Comparison of ENCODE assay signal across 19 cellular contexts in genomic region chr17:743139-743538, GRCh38. TPM values are rescaled to one million over a fixed set of nuclear protein-coding genes. Genes with fewer than 3 reads are reported as not detected.
DNase-seq lines count a peak whose midpoint lies in the region; ATAC-seq, FAIRE-seq and TF ChIP-seq lines count a peak whose summit lies in the region.
"Had no signal": no experiment of that assay in that cellular context is flagged by ENCODE, and none has a peak within 500 bp of the region (broad histone marks: within the 10 kb centered on the region; RNA-seq: fewer than 3 reads in every experiment).

No MANE protein-coding gene starts in this region.

- H3K27me3 ChIP-seq in HepG2 (ENCODE audit: control insufficient read depth in 1 of 2, insufficient read depth in 2 of 2, low read length in 2 of 2): no peaks in the 10 kb centered on the region
- no peaks in the 10 kb centered on the region for H3K27me3 ChIP-seq in right lobe of liver
- H3K27me3 ChIP-seq in small intestine (ENCODE audit: control insufficient read depth in 2 of 2, insufficient read depth in 2 of 2, low read length in 2 of 2): no peaks in the 10 kb centered on the region

- no peaks in the 10 kb centered on the region for H3K9me3 ChIP-seq in HepG2 (ENCODE audit: low read length)
- no peaks in the 10 kb centered on the region for H3K9me3 ChIP-seq in right lobe of liver
- H3K9me3 ChIP-seq in small intestine (ENCODE audit: control insufficient read depth, low read depth): no peaks in the 10 kb centered on the region
- H3K9me3 ChIP-seq: SK-N-SH had no signal

- TF ChIP-seq RAD21 in HepG2 (CRISPR knock-in tag; IDR thresholded peaks at IDR 0.05): no peak

- TF ChIP-seq CTCF in HepG2 (CRISPR knock-in tag; IDR thresholded peaks at IDR 0.05) (no peak), right lobe of liver (IDR thresholded peaks at IDR 0.05) (no peak), WTC11 (IDR thresholded peaks at IDR 0.05) (no peak)

- H4K20me1 ChIP-seq in HepG2 (ENCODE audit: insufficient read depth, low read length): no peaks in the 10 kb centered on the region

- no peak overlapping the region for H3K4me3 Mint-ChIP-seq in WTC11
- no peak overlapping the region for H3K4me3 Mint-ChIP-seq in naive B cell
- H3K4me3 Mint-ChIP-seq: GM23338 had no signal

- WGBS in HepG2 (ENCODE audit: low lambda C conversion rate): 99% methylated on average over 4 of the region's 4 CpGs
- 83% methylated on average over 2 of the region's 4 CpGs for WGBS in right lobe of liver (ENCODE audit: insufficient coverage, low coverage, low lambda C conversion rate, missing lambda C conversion rate)
- WGBS in small intestine, 3 donors: 90 to 95% (median 92%) methylated on average over 4 of the region's 4 CpGs

- in situ Hi-C loops in HepG2 (cut with HindIII; ENCODE audit: extremely low pct_ligation_motif_present, low pct_unique_long_range_greater_than_20kb): no loop called here

- H3K9ac ChIP-seq in HepG2 (ENCODE audit: insufficient read depth, low read depth, low read length): no peak overlapping the region
- H3K9ac ChIP-seq: SK-N-SH had no signal

- H2AFZ ChIP-seq in HepG2 (ENCODE audit: low read length): no peak overlapping the region
- H2AFZ ChIP-seq: GM23338 had no signal

- H3K4me3 ChIP-seq in HepG2 (replicated peaks in 1 of 3; ENCODE audit: insufficient read depth in 1 of 3, low read depth in 2 of 3, low read length in 3 of 3) (no peak overlapping the region), right lobe of liver (no peak overlapping the region), small intestine (ENCODE audit: low read depth in 1 of 2, low read length in 2 of 2) (no peak overlapping the region)
- H3K4me3 ChIP-seq: GM23338 had no signal

- peaks cover 4% of the 10 kb centered on the region for H3K79me2 ChIP-seq in HepG2 (ENCODE audit: insufficient read depth, low read length)

- intact Hi-C loops in HepG2 (cut with micrococcal nuclease; ENCODE audit: unreplicated experiment) (no loop called here), right lobe of liver (cut with DNase I) (no loop called here), left colon (cut with DNase I, micrococcal nuclease) (no loop called here)

- no peaks in the 10 kb centered on the region for H3K4me1 Mint-ChIP-seq in WTC11
- H3K4me1 Mint-ChIP-seq in naive B cell: peaks cover 16 to 28% (median 18%) of the 10 kb centered on the region in 3 donors
- H3K4me1 Mint-ChIP-seq: GM23338 had no signal

- CTCF ChIA-PET in HepG2 (lab: Yijun Ruan, JAX; ENCODE audit: low intra/inter-chr PET ratio, low total read pairs): no interaction called here
- CTCF ChIA-PET in WTC11 (lab: Charles Lee): no interaction called here

- no peak for TF ChIP-seq POLR2A in HepG2 (IDR thresholded peaks at IDR 0.05; ENCODE audit: insufficient read depth in 1 of 2, low read depth in 2 of 2, low read length in 2 of 2)
- no peak for TF ChIP-seq POLR2A in right lobe of liver (IDR thresholded peaks at IDR 0.05)

- H3K27ac Mint-ChIP-seq in WTC11 (peak overlapping the region; percentile 74; the same call in 1 of the 2 replicates), naive B cell (peak overlapping the region in 4 of 6 donors; percentile 53 to 90 (median 82))
- H3K27ac Mint-ChIP-seq: IgD-negative memory B cell had no signal

- no peaks in the 10 kb centered on the region for H3K27me3 Mint-ChIP-seq in WTC11 (ENCODE audit: low read depth)
- H3K27me3 Mint-ChIP-seq in naive B cell: no peaks in the 10 kb centered on the region
- H3K27me3 Mint-ChIP-seq: CD4-positive, CD25-positive, alpha-beta regulatory T cell; IgD-negative memory B cell had no signal

- POLR2A ChIA-PET in HepG2 (lab: Yijun Ruan, JAX): no interaction called here
- POLR2A ChIA-PET in WTC11 (lab: Charles Lee): no interaction called here

- ATAC-seq in HepG2 (no peak), right lobe of liver (no peak), WTC11 (no peak), naive B cell (ENCODE audit: low read depth in 2 of 2) (no peak), GM21576 (IDR thresholded peaks at IDR 0.05; ENCODE audit: unreplicated experiment) (no peak), left colon (no peak)
- ATAC-seq: GM23338 had no signal

- TF ChIP-seq EP300 in HepG2 (IDR thresholded peaks at IDR 0.05; ENCODE audit: low read depth in 2 of 2, low read length in 2 of 2): no peak
- no peak for TF ChIP-seq EP300 in HepG2 (CRISPR knock-in tag; IDR thresholded peaks at IDR 0.05; ENCODE audit: borderline replicate concordance)

- H3K36me3 Mint-ChIP-seq in WTC11 (peaks cover 79% of the 10 kb centered on the region), naive B cell (no peaks in the 10 kb centered on the region)

- H3K36me3 ChIP-seq in HepG2 (replicated peaks in 1 of 2; ENCODE audit: control insufficient read depth in 1 of 2, insufficient read depth in 2 of 2, low read length in 2 of 2) (peaks cover 32 to 84% of the 10 kb centered on the region in 2 experiments), right lobe of liver (peaks cover 0 to 20% (median 6%) of the 10 kb centered on the region in 4 donors), small intestine (ENCODE audit: control insufficient read depth in 2 of 2, insufficient read depth in 2 of 2, low read length in 2 of 2) (peaks cover 2 to 23% of the 10 kb centered on the region in 2 donors)

- H3K27ac ChIP-seq in HepG2 (ENCODE audit: extremely low read length, insufficient read depth, low read length): no peak overlapping the region
- no peak overlapping the region for H3K27ac ChIP-seq in right lobe of liver
- H3K27ac ChIP-seq in small intestine (ENCODE audit: low read depth in 1 of 2, low read length in 1 of 2): no peak overlapping the region

- BruUV-seq in HepG2 (replicated peaks; lab: Mats Ljungman, UMichigan): no TSS peak

- no peak overlapping the region for H3K4me2 ChIP-seq in HepG2 (ENCODE audit: low read depth, low read length)
- H3K4me2 ChIP-seq: GM23338, SK-N-SH had no signal

- H3K9me3 Mint-ChIP-seq in WTC11 (peaks cover 4% of the 10 kb centered on the region), naive B cell (no peaks in the 10 kb centered on the region)
- H3K9me3 Mint-ChIP-seq: CD4-positive, CD25-positive, alpha-beta regulatory T cell; IgD-negative memory B cell had no signal

- peak; percentile 53 for FAIRE-seq in HepG2 (lab: Jason Lieb, UNC)
- no peak for FAIRE-seq in small intestine (lab: Jason Lieb, UNC)

- DNase-seq in HepG2 (ENCODE audit: low spot score) (no peak), right lobe of liver (no peak), WTC11 (ENCODE audit: low spot score) (no peak), naive B cell (no peak), small intestine (no peak), left colon (no peak)
- DNase-seq: CD4-positive, CD25-positive, alpha-beta regulatory T cell; EL; HCEC 1CT; NCI-H1105 treated with DMSO at 0.1 percent for 48 hours; NCI-H2029 treated with DMSO at 0.1 percent for 48 hours; NCI-H226; NCI-H510A treated with DMSO at 0.1 percent for 48 hours; NCI-H748 treated with DMSO at 0.1 percent for 48 hours; SIG-M5; SK-N-SH had no signal

- peaks cover 16% of the 10 kb centered on the region for H3K4me1 ChIP-seq in HepG2 (ENCODE audit: insufficient read depth, low read length)
- peaks cover 0 to 3% (median 0%) of the 10 kb centered on the region in 4 donors for H3K4me1 ChIP-seq in right lobe of liver
- H3K4me1 ChIP-seq in small intestine (ENCODE audit: control insufficient read depth in 2 of 2, insufficient read depth in 1 of 2, low read depth in 1 of 2, low read length in 1 of 2): no peaks in the 10 kb centered on the region

RNA-seq across cellular contexts. Expression of gene GEMIN4, which starts 8.9 kb away (rescaled TPM):
- total RNA-seq in HepG2 (2016; rRNA removed; fragmentation: Illumina TruSeq; extraction: Trizol) (22.7 and 28.2 TPM in 2 replicates), right lobe of liver (10 to 100 TPM in 1 of 6 experiments, 1 to 10 TPM in 5; 7.1 to 10.1 (median 8.0) TPM), WTC11 (2021) (39.9 to 48.4 TPM (median 42.1 TPM) in 3 replicates), left colon (10 to 100 TPM; 12.4 to 15.2 TPM)
- total RNA-seq in HepG2 (2016; cell fraction: cytosol; rRNA removed; fragmentation: Illumina TruSeq; extraction: Trizol; ENCODE audit: low read depth): 1.6 and 2.8 TPM in 2 replicates
- 23.2 and 25.6 TPM in 2 replicates for total RNA-seq in HepG2 (2016; cell fraction: insoluble cytoplasmic fraction; rRNA removed; fragmentation: Illumina TruSeq; extraction: Trizol)
- total RNA-seq in HepG2 (2016; cell fraction: membrane; rRNA removed; fragmentation: Illumina TruSeq; extraction: Trizol): 7.3 and 7.8 TPM in 2 replicates
- 14.5 and 15.4 TPM in 2 replicates for total RNA-seq in HepG2 (2016; cell fraction: nucleus; rRNA removed; fragmentation: Illumina TruSeq; extraction: Trizol)
- polyA plus RNA-seq in HepG2 (2011; rRNA removed) (10.8 and 13.6 TPM in 2 replicates), naive B cell (ENCODE audit: low read depth in 6 of 6) (10 to 100 TPM; 22.8 to 37.8 (median 26.2) TPM), small intestine (10 to 100 TPM in 1 of 3 donors, 1 to 10 TPM in 2; 2.7 to 11.6 (median 3.1) TPM)
- 5.1 and 7.0 TPM in 2 replicates for polyA plus RNA-seq in HepG2 (2011; cell fraction: cytosol; rRNA removed)
- 15.7 and 16.5 TPM in 2 replicates for polyA plus RNA-seq in HepG2 (2011; cell fraction: nucleus; rRNA removed)
- 10.4 and 10.6 TPM in 2 replicates for polyA plus RNA-seq in HepG2 (2012)
- 0.83 and 1.1 TPM in 2 replicates for polyA plus RNA-seq in HepG2 (2016; cell fraction: cytosol; fragmentation: Illumina TruSeq; extraction: Trizol; ENCODE audit: low read depth)
- polyA plus RNA-seq in HepG2 (2016; cell fraction: insoluble cytoplasmic fraction; fragmentation: Illumina TruSeq; extraction: Trizol; ENCODE audit: low read depth): 18.5 and 22.6 TPM in 2 replicates
- polyA plus RNA-seq in HepG2 (2016; cell fraction: membrane; fragmentation: Illumina TruSeq; extraction: Trizol; ENCODE audit: low read depth): 2.1 and 3.2 TPM in 2 replicates
- polyA plus RNA-seq in HepG2 (2016; cell fraction: nucleus; fragmentation: Illumina TruSeq; extraction: Trizol; ENCODE audit: insufficient read depth, low read depth): 17.5 and 17.6 TPM in 2 replicates
- 30.3 and 134 TPM in 2 replicates for polyA minus RNA-seq in HepG2 (2011; rRNA and poly(A)+ RNA removed; ENCODE audit: low replicate concordance)
- polyA minus RNA-seq in HepG2 (2011; cell fraction: cytosol; rRNA and poly(A)+ RNA removed): 6.5 and 6.9 TPM in 2 replicates
- polyA minus RNA-seq in HepG2 (2011; cell fraction: nucleus; rRNA and poly(A)+ RNA removed): 9.9 and 11.6 TPM in 2 replicates

RNA-seq across cellular contexts. Expression of gene TLCD3A, which starts 10.7 kb away (rescaled TPM):
- total RNA-seq in HepG2 (2016; rRNA removed; fragmentation: Illumina TruSeq; extraction: Trizol) (16.5 and 25.2 TPM in 2 replicates), right lobe of liver (10 to 100 TPM in 1 of 6 experiments, 1 to 10 TPM in 3, under 1 TPM in 2; 0.59 to 11.5 (median 1.6) TPM), WTC11 (2021) (21.6 to 24.9 TPM (median 23.4 TPM) in 3 replicates), left colon (10 to 100 TPM; 11.3 to 15.1 TPM)
- 11.6 and 12.3 TPM in 2 replicates for total RNA-seq in HepG2 (2016; cell fraction: cytosol; rRNA removed; fragmentation: Illumina TruSeq; extraction: Trizol; ENCODE audit: low read depth)
- 16.8 and 25.2 TPM in 2 replicates for total RNA-seq in HepG2 (2016; cell fraction: insoluble cytoplasmic fraction; rRNA removed; fragmentation: Illumina TruSeq; extraction: Trizol)
- 24.8 and 30.1 TPM in 2 replicates for total RNA-seq in HepG2 (2016; cell fraction: membrane; rRNA removed; fragmentation: Illumina TruSeq; extraction: Trizol)
- total RNA-seq in HepG2 (2016; cell fraction: nucleus; rRNA removed; fragmentation: Illumina TruSeq; extraction: Trizol): 22.5 and 29.8 TPM in 2 replicates
- polyA plus RNA-seq in HepG2 (2011; rRNA removed) (46.6 and 53.8 TPM in 2 replicates), naive B cell (ENCODE audit: low read depth in 6 of 6) (under 1 TPM in 4 of 6 donors, not detected in 2; 0.10 to 0.64 (median 0.38) TPM), small intestine (10 to 100 TPM in 1 of 3 donors, 1 to 10 TPM in 2; 5.6 to 16.6 (median 7.0) TPM)
- 55.4 and 57.8 TPM in 2 replicates for polyA plus RNA-seq in HepG2 (2011; cell fraction: cytosol; rRNA removed)
- polyA plus RNA-seq in HepG2 (2011; cell fraction: nucleus; rRNA removed): 29.5 and 29.7 TPM in 2 replicates
- polyA plus RNA-seq in HepG2 (2012): 28.7 and 29.6 TPM in 2 replicates
- 16.6 and 21.9 TPM in 2 replicates for polyA plus RNA-seq in HepG2 (2016; cell fraction: cytosol; fragmentation: Illumina TruSeq; extraction: Trizol; ENCODE audit: low read depth)
- 21.1 and 27.9 TPM in 2 replicates for polyA plus RNA-seq in HepG2 (2016; cell fraction: insoluble cytoplasmic fraction; fragmentation: Illumina TruSeq; extraction: Trizol; ENCODE audit: low read depth)
- 30.8 and 33.2 TPM in 2 replicates for polyA plus RNA-seq in HepG2 (2016; cell fraction: membrane; fragmentation: Illumina TruSeq; extraction: Trizol; ENCODE audit: low read depth)
- 48.5 and 49.8 TPM in 2 replicates for polyA plus RNA-seq in HepG2 (2016; cell fraction: nucleus; fragmentation: Illumina TruSeq; extraction: Trizol; ENCODE audit: insufficient read depth, low read depth)
- polyA minus RNA-seq in HepG2 (2011; rRNA and poly(A)+ RNA removed; ENCODE audit: low replicate concordance): 112 and 176 TPM in 2 replicates
- 36.8 and 39.7 TPM in 2 replicates for polyA minus RNA-seq in HepG2 (2011; cell fraction: cytosol; rRNA and poly(A)+ RNA removed)
- polyA minus RNA-seq in HepG2 (2011; cell fraction: nucleus; rRNA and poly(A)+ RNA removed): 18.0 and 23.5 TPM in 2 replicates

RNA-seq across cellular contexts. Expression of gene VPS53, which starts 28.5 kb away (rescaled TPM):
- total RNA-seq in HepG2 (2016; rRNA removed; fragmentation: Illumina TruSeq; extraction: Trizol): 17.3 and 21.8 TPM in 2 replicates
- 8.1 and 10.4 TPM in 2 replicates for total RNA-seq in HepG2 (2016; cell fraction: cytosol; rRNA removed; fragmentation: Illumina TruSeq; extraction: Trizol; ENCODE audit: low read depth)
- 17.9 and 18.2 TPM in 2 replicates for total RNA-seq in HepG2 (2016; cell fraction: insoluble cytoplasmic fraction; rRNA removed; fragmentation: Illumina TruSeq; extraction: Trizol)
- total RNA-seq in HepG2 (2016; cell fraction: membrane; rRNA removed; fragmentation: Illumina TruSeq; extraction: Trizol): 6.2 and 7.3 TPM in 2 replicates
- total RNA-seq in HepG2 (2016; cell fraction: nucleus; rRNA removed; fragmentation: Illumina TruSeq; extraction: Trizol): 13.4 and 15.3 TPM in 2 replicates
- polyA plus RNA-seq in HepG2 (2011; rRNA removed): 12.5 and 13.3 TPM in 2 replicates
- 7.6 and 8.0 TPM in 2 replicates for polyA plus RNA-seq in HepG2 (2011; cell fraction: cytosol; rRNA removed)
- polyA plus RNA-seq in HepG2 (2011; cell fraction: nucleus; rRNA removed): 10.5 and 11.7 TPM in 2 replicates
- 11.0 and 12.6 TPM in 2 replicates for polyA plus RNA-seq in HepG2 (2012)
- 1.3 and 1.4 TPM in 2 replicates for polyA plus RNA-seq in HepG2 (2016; cell fraction: cytosol; fragmentation: Illumina TruSeq; extraction: Trizol; ENCODE audit: low read depth)
- polyA plus RNA-seq in HepG2 (2016; cell fraction: insoluble cytoplasmic fraction; fragmentation: Illumina TruSeq; extraction: Trizol; ENCODE audit: low read depth): 12.9 and 17.6 TPM in 2 replicates
- polyA plus RNA-seq in HepG2 (2016; cell fraction: membrane; fragmentation: Illumina TruSeq; extraction: Trizol; ENCODE audit: low read depth): 3.0 and 3.4 TPM in 2 replicates
- 18.7 and 20.8 TPM in 2 replicates for polyA plus RNA-seq in HepG2 (2016; cell fraction: nucleus; fragmentation: Illumina TruSeq; extraction: Trizol; ENCODE audit: insufficient read depth, low read depth)
- 109 and 127 TPM in 2 replicates for polyA minus RNA-seq in HepG2 (2011; rRNA and poly(A)+ RNA removed; ENCODE audit: low replicate concordance)
- 24.4 and 27.0 TPM in 2 replicates for polyA minus RNA-seq in HepG2 (2011; cell fraction: cytosol; rRNA and poly(A)+ RNA removed)
- polyA minus RNA-seq in HepG2 (2011; cell fraction: nucleus; rRNA and poly(A)+ RNA removed): 35.8 and 54.7 TPM in 2 replicates
- total RNA-seq in right lobe of liver: 10 to 100 TPM; 17.9 to 35.1 (median 28.2) TPM
- 44.5 to 55.6 TPM (median 49.8 TPM) in 3 replicates for total RNA-seq in WTC11 (2021)
- 10 to 100 TPM in 3 of 6 donors, 1 to 10 TPM in 3; 5.4 to 16.9 (median 10.4) TPM for polyA plus RNA-seq in naive B cell (ENCODE audit: low read depth in 6 of 6)
- polyA plus RNA-seq in small intestine: 10 to 100 TPM in 2 of 3 donors, 1 to 10 TPM in 1; 7.4 to 12.6 (median 10.3) TPM
- total RNA-seq in left colon: 10 to 100 TPM; 75.0 to 87.3 TPM

RNA-seq across cellular contexts. Expression of gene GLOD4, which starts 38.9 kb away (rescaled TPM):
- total RNA-seq in HepG2 (2016; rRNA removed; fragmentation: Illumina TruSeq; extraction: Trizol) (87.8 and 112 TPM in 2 replicates), right lobe of liver (10 to 100 TPM; 34.6 to 66.4 (median 39.9) TPM), WTC11 (2021) (69.0 to 73.3 TPM (median 69.1 TPM) in 3 replicates), left colon (10 to 100 TPM; 80.8 to 99.0 TPM)
- total RNA-seq in HepG2 (2016; cell fraction: cytosol; rRNA removed; fragmentation: Illumina TruSeq; extraction: Trizol; ENCODE audit: low read depth): 9.8 and 11.3 TPM in 2 replicates
- 79.1 and 124 TPM in 2 replicates for total RNA-seq in HepG2 (2016; cell fraction: insoluble cytoplasmic fraction; rRNA removed; fragmentation: Illumina TruSeq; extraction: Trizol)
- total RNA-seq in HepG2 (2016; cell fraction: membrane; rRNA removed; fragmentation: Illumina TruSeq; extraction: Trizol): 22.5 and 25.3 TPM in 2 replicates
- total RNA-seq in HepG2 (2016; cell fraction: nucleus; rRNA removed; fragmentation: Illumina TruSeq; extraction: Trizol): 44.3 and 54.7 TPM in 2 replicates
- polyA plus RNA-seq in HepG2 (2011; rRNA removed) (42.0 and 53.7 TPM in 2 replicates), naive B cell (ENCODE audit: low read depth in 6 of 6) (10 to 100 TPM; 68.9 to 83.9 (median 81.3) TPM), small intestine (10 to 100 TPM; 65.4 to 93.0 (median 76.7) TPM)
- 29.7 and 47.5 TPM in 2 replicates for polyA plus RNA-seq in HepG2 (2011; cell fraction: cytosol; rRNA removed)
- 30.6 and 44.9 TPM in 2 replicates for polyA plus RNA-seq in HepG2 (2011; cell fraction: nucleus; rRNA removed)
- 56.4 and 101 TPM in 2 replicates for polyA plus RNA-seq in HepG2 (2012)
- 6.7 and 7.7 TPM in 2 replicates for polyA plus RNA-seq in HepG2 (2016; cell fraction: cytosol; fragmentation: Illumina TruSeq; extraction: Trizol; ENCODE audit: low read depth)
- polyA plus RNA-seq in HepG2 (2016; cell fraction: insoluble cytoplasmic fraction; fragmentation: Illumina TruSeq; extraction: Trizol; ENCODE audit: low read depth): 153 and 154 TPM in 2 replicates
- 13.2 and 14.9 TPM in 2 replicates for polyA plus RNA-seq in HepG2 (2016; cell fraction: membrane; fragmentation: Illumina TruSeq; extraction: Trizol; ENCODE audit: low read depth)
- polyA plus RNA-seq in HepG2 (2016; cell fraction: nucleus; fragmentation: Illumina TruSeq; extraction: Trizol; ENCODE audit: insufficient read depth, low read depth): 86.8 and 90.1 TPM in 2 replicates
- polyA minus RNA-seq in HepG2 (2011; rRNA and poly(A)+ RNA removed; ENCODE audit: low replicate concordance): 13.1 and 20.3 TPM in 2 replicates
- 14.1 and 21.6 TPM in 2 replicates for polyA minus RNA-seq in HepG2 (2011; cell fraction: cytosol; rRNA and poly(A)+ RNA removed)
- polyA minus RNA-seq in HepG2 (2011; cell fraction: nucleus; rRNA and poly(A)+ RNA removed): 37.0 and 38.0 TPM in 2 replicates

RNA-seq across cellular contexts. Expression of gene MRM3, which starts 39.0 kb away (rescaled TPM):
- total RNA-seq in HepG2 (2016; rRNA removed; fragmentation: Illumina TruSeq; extraction: Trizol) (25.5 and 30.3 TPM in 2 replicates), right lobe of liver (10 to 100 TPM in 5 of 6 experiments, 1 to 10 TPM in 1; 10.0 to 18.1 (median 13.4) TPM), WTC11 (2021) (23.1 to 25.0 TPM (median 24.3 TPM) in 3 replicates), left colon (10 to 100 TPM; 11.4 to 13.3 TPM)
- total RNA-seq in HepG2 (2016; cell fraction: cytosol; rRNA removed; fragmentation: Illumina TruSeq; extraction: Trizol; ENCODE audit: low read depth): 4.8 and 5.8 TPM in 2 replicates
- 26.8 and 31.7 TPM in 2 replicates for total RNA-seq in HepG2 (2016; cell fraction: insoluble cytoplasmic fraction; rRNA removed; fragmentation: Illumina TruSeq; extraction: Trizol)
- total RNA-seq in HepG2 (2016; cell fraction: membrane; rRNA removed; fragmentation: Illumina TruSeq; extraction: Trizol): 8.4 and 8.7 TPM in 2 replicates
- total RNA-seq in HepG2 (2016; cell fraction: nucleus; rRNA removed; fragmentation: Illumina TruSeq; extraction: Trizol): 17.8 and 20.7 TPM in 2 replicates
- polyA plus RNA-seq in HepG2 (2011; rRNA removed) (12.3 and 12.4 TPM in 2 replicates), naive B cell (ENCODE audit: low read depth in 6 of 6) (10 to 100 TPM; 25.2 to 61.9 (median 33.0) TPM), small intestine (10 to 100 TPM in 2 of 3 donors, 1 to 10 TPM in 1; 9.2 to 19.5 (median 14.3) TPM)
- 16.1 and 17.4 TPM in 2 replicates for polyA plus RNA-seq in HepG2 (2011; cell fraction: cytosol; rRNA removed)
- 9.4 and 10.2 TPM in 2 replicates for polyA plus RNA-seq in HepG2 (2011; cell fraction: nucleus; rRNA removed)
- polyA plus RNA-seq in HepG2 (2012): 12.8 and 14.9 TPM in 2 replicates
- 3.0 and 3.1 TPM in 2 replicates for polyA plus RNA-seq in HepG2 (2016; cell fraction: cytosol; fragmentation: Illumina TruSeq; extraction: Trizol; ENCODE audit: low read depth)
- 25.8 and 28.8 TPM in 2 replicates for polyA plus RNA-seq in HepG2 (2016; cell fraction: insoluble cytoplasmic fraction; fragmentation: Illumina TruSeq; extraction: Trizol; ENCODE audit: low read depth)
- polyA plus RNA-seq in HepG2 (2016; cell fraction: membrane; fragmentation: Illumina TruSeq; extraction: Trizol; ENCODE audit: low read depth): 4.6 and 4.9 TPM in 2 replicates
- polyA plus RNA-seq in HepG2 (2016; cell fraction: nucleus; fragmentation: Illumina TruSeq; extraction: Trizol; ENCODE audit: insufficient read depth, low read depth): 13.4 and 15.4 TPM in 2 replicates
- polyA minus RNA-seq in HepG2 (2011; rRNA and poly(A)+ RNA removed; ENCODE audit: low replicate concordance): 12.6 and 16.7 TPM in 2 replicates
- 6.9 and 10.1 TPM in 2 replicates for polyA minus RNA-seq in HepG2 (2011; cell fraction: cytosol; rRNA and poly(A)+ RNA removed)
- 28.8 and 34.7 TPM in 2 replicates for polyA minus RNA-seq in HepG2 (2011; cell fraction: nucleus; rRNA and poly(A)+ RNA removed)
